In the genomic region with DNA sequence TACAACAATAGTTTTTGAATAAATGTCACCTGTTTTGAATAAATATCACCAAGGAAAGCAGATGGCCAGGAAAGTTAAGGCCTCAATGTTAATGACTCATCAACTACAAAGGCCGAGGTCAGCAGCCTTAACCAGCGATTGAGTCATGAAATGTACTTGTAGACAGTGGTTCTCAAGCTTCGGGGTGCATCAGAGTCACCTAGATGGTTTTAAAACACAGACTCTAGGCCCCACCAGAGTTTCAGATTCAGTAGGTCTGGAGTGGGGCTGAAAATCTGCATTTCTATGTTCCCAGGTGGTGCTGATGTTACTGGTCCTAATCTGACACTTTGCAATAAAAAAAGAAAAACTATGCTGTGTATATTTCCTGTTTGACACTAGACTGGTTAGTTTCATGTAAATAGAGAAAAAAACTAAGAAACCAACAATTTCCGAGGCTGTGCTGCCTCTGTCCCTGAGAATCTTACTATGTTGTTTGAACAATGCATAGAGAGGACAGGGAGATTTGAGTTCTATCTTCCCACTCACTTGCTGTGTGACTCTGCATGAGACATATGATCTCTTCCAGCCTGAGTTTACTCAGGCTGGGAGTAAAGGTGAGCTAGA, we compare ENCODE assay signal across 8 cellular contexts. TPM values are rescaled to one million over a fixed set of nuclear protein-coding genes. Genes with fewer than 3 reads are reported as not detected.
DNase-seq lines count a peak whose midpoint lies in the region.

No MANE protein-coding gene starts in this region.

- no peaks in the 10 kb centered on the region for H3K27me3 ChIP-seq in thymus (ENCODE audit: control insufficient read depth, insufficient read depth)

- H3K4me1 ChIP-seq in thymus (ENCODE audit: control insufficient read depth, insufficient read depth, low read length): no peaks in the 10 kb centered on the region

- H3K36me3 ChIP-seq in thymus (ENCODE audit: control insufficient read depth, insufficient read depth): peaks cover 4% of the 10 kb centered on the region

- WGBS in thymus: 49% methylated on average over 4 of the region's 4 CpGs

- peak overlapping the region; percentile 53 for H3K27ac ChIP-seq in thymus (ENCODE audit: low read depth)

- no peaks in the 10 kb centered on the region for H3K9me3 ChIP-seq in thymus (ENCODE audit: control insufficient read depth)

- DNase-seq in H4 (ENCODE audit: low spot score) (peak; percentile 79), M059J (ENCODE audit: low read depth) (peak; percentile 96), iris pigment epithelial cell (ENCODE audit: low read depth) (peak; percentile 98), NCI-H774 (lab: John Stamatoyannopoulos, UW) (no peak), NCI-H446 treated with DMSO at 0.1 percent for 48 hours (lab: John Stamatoyannopoulos, UW) (no peak)
- peak; percentile 39 for DNase-seq in activated T-cell treated with anti-CD3 and anti-CD28 coated beads, Interleukin-2, amount 50 U/mL, for 1 hour

- H3K4me3 ChIP-seq in GM08714 (ENCODE audit: low read length): peak overlapping the region; percentile 13; the same call in 1 of the 2 replicates
- H3K4me3 ChIP-seq in thymus (ENCODE audit: low read length): no peak overlapping the region

RNA-seq across cellular contexts. Expression of a gene that starts 9.8 kb away (rescaled TPM):
- total RNA-seq in H4 (2014; rRNA removed; shearing (Covaris generic)): 9.6 and 15.9 TPM in 2 replicates
- 2.3 and 9.0 TPM in 2 replicates for total RNA-seq in M059J (2014; rRNA removed; shearing (Covaris generic))
- polyA plus RNA-seq in thymus: 20.2 TPM

RNA-seq across cellular contexts. Expression of a gene that starts 39.1 kb away (rescaled TPM):
- 12.9 and 15.8 TPM in 2 replicates for total RNA-seq in H4 (2014; rRNA removed; shearing (Covaris generic))
- total RNA-seq in M059J (2014; rRNA removed; shearing (Covaris generic)): 12.2 and 23.2 TPM in 2 replicates
- 31.4 TPM for polyA plus RNA-seq in thymus

RNA-seq across cellular contexts. Expression of a gene that starts 39.2 kb away (rescaled TPM):
- 23.7 and 26.2 TPM in 2 replicates for total RNA-seq in H4 (2014; rRNA removed; shearing (Covaris generic))
- total RNA-seq in M059J (2014; rRNA removed; shearing (Covaris generic)): 15.3 and 18.0 TPM in 2 replicates
- 40.2 TPM for polyA plus RNA-seq in thymus

Comparison
In these comparisons a context has a peak if more than half of its experiments do, and no peak if none do; other contexts are left out.
1. DNase-seq: peak in H4 (single experiment), M059J (single experiment), activated T-cell treated with anti-CD3 and anti-CD28 coated beads, Interleukin-2, amount 50 U/mL, for 1 hour (single experiment) and iris pigment epithelial cell (single experiment); none in NCI-H774 (single experiment) and NCI-H446 treated with DMSO at 0.1 percent for 48 hours (single experiment).